In genomic region chr9:18749711-18750110, GRCh38 we compare ENCODE assay signal across 1 cellular context.
TF ChIP-seq lines count a peak whose summit lies in the region.

No MANE protein-coding gene starts in this region.

TF ChIP-seq in WTC11, 78 proteins besides CTCF, POLR2A, EP300 and RAD21 (continued from another document):
- TF ChIP-seq, protein P1, sequence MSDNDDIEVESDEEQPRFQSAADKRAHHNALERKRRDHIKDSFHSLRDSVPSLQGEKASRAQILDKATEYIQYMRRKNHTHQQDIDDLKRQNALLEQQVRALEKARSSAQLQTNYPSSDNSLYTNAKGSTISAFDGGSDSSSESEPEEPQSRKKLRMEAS (CRISPR knock-in tag; IDR thresholded peaks at IDR 0.05), result no peak
